Comparison of ENCODE assay signal across 11 cellular contexts in the genomic region with DNA sequence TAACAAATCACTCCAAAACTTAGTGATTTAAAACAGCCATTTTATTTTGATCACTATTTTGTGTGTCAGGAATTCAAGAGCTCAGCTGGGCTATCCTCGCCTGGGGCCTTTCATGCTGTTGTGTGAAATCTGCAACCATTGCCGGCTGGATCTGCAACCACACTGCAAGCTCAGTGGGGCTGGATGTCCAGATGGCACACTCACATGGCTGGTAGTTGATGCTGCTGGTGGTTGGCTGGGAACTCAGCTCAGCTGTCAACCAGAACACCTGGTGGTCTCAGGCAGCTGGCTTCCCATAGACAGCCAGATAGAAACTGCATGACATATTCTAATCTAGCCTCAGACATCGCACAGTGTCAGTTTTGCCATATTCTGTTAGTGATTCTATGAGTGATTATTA. TPM values are rescaled to one million over a fixed set of nuclear protein-coding genes. Genes with fewer than 3 reads are reported as not detected.
DNase-seq lines count a peak whose midpoint lies in the region; ATAC-seq and TF ChIP-seq lines count a peak whose summit lies in the region.
"Had no signal": no experiment of that assay in that cellular context is flagged by ENCODE, and none has a peak within 500 bp of the region (broad histone marks: within the 10 kb centered on the region; RNA-seq: fewer than 3 reads in every experiment).

No MANE protein-coding gene starts in this region.

- H3K4me2 ChIP-seq in osteoblast (ENCODE audit: insufficient read depth, low read length) = no peak overlapping the region
- H3K4me2 ChIP-seq: A549 had no signal

- no peak overlapping the region for H3K4me3 Mint-ChIP-seq in activated CD8-positive, alpha-beta memory T cell treated with anti-CD3 and anti-CD28 coated beads, Interleukin-2, amount 10 ng/mL, durations not matched to agents 7 days and 5 days

- H3K4me1 ChIP-seq in osteoblast (ENCODE audit: insufficient read depth, low read length) = no peaks in the 10 kb centered on the region

- H3K27ac Mint-ChIP-seq in activated CD8-positive, alpha-beta memory T cell treated with anti-CD3 and anti-CD28 coated beads, Interleukin-2, amount 10 ng/mL, durations not matched to agents 7 days and 5 days = peak overlapping the region; percentile 2

- no peaks in the 10 kb centered on the region for H3K9me3 ChIP-seq in osteoblast (ENCODE audit: low read depth, low read length)
- H3K9me3 ChIP-seq: A549 had no signal

- CTCF ChIA-PET in activated CD8-positive, alpha-beta memory T cell treated with anti-CD3 and anti-CD28 coated beads, Interleukin-2, amount 10 ng/mL, durations not matched to agents 7 days and 5 days (lab: Charles Lee) = interaction anchor here (1.2 to 1.5 kb wide), 2 partner anchors 9 to 14 kb away, joined by 3 to 4 read pairs; no protein-coding TSS in a partner anchor

- H3K4me1 Mint-ChIP-seq in activated CD8-positive, alpha-beta memory T cell treated with anti-CD3 and anti-CD28 coated beads, Interleukin-2, amount 10 ng/mL, durations not matched to agents 7 days and 5 days = peaks cover 36% of the 10 kb centered on the region

- peaks cover 25% of the 10 kb centered on the region for H3K36me3 Mint-ChIP-seq in activated CD8-positive, alpha-beta memory T cell treated with anti-CD3 and anti-CD28 coated beads, Interleukin-2, amount 10 ng/mL, durations not matched to agents 7 days and 5 days

- H3K27ac ChIP-seq in osteoblast (ENCODE audit: low read depth, low read length) = no peak overlapping the region

- H3K9me3 Mint-ChIP-seq in activated CD8-positive, alpha-beta memory T cell treated with anti-CD3 and anti-CD28 coated beads, Interleukin-2, amount 10 ng/mL, durations not matched to agents 7 days and 5 days (ENCODE audit: low read depth) = no peaks in the 10 kb centered on the region

- no peaks in the 10 kb centered on the region for H3K27me3 ChIP-seq in osteoblast (ENCODE audit: insufficient read depth, low read length)

- no peak for DNase-seq in activated CD8-positive, alpha-beta memory T cell treated with anti-CD3 and anti-CD28 coated beads, Interleukin-2, amount 10 ng/mL, durations not matched to agents 7 days and 5 days
- no peak for DNase-seq in activated CD8-positive, alpha-beta memory T cell treated with anti-CD3 and anti-CD28 coated beads, Interleukin-2, amount 50 U/mL, for 48 hours
- DNase-seq in NCI-H446 treated with DMSO at 0.1 percent for 48 hours (lab: John Stamatoyannopoulos, UW) (peak; percentile 49), osteoblast (ENCODE audit: insufficient read length, low spot score, missing footprints) (no peak)
- DNase-seq in NK-92 treated with Interleukin-12 subunit alpha and Interleukin-12 subunit beta, amount 100 ng/mL, for 24 hours (lab: John Stamatoyannopoulos, UW) = no peak
- DNase-seq in activated CD4-positive, CD25-positive, alpha-beta regulatory T cell treated with anti-CD3 and anti-CD28 coated beads, Interleukin-2, amount 50 U/mL, for 72 hours = no peak
- DNase-seq in activated CD4-positive, CD25-positive, alpha-beta regulatory T cell (lab: John Stamatoyannopoulos, UW) = no peak
- DNase-seq: central memory CD4-positive, alpha-beta T cell; NCI-H1105 treated with DMSO at 0.1 percent for 48 hours had no signal

- peaks cover 20% of the 10 kb centered on the region for H3K36me3 ChIP-seq in osteoblast (ENCODE audit: insufficient read depth, low read length)

- H4K20me1 ChIP-seq in osteoblast (ENCODE audit: insufficient read depth, low read length) = no peaks in the 10 kb centered on the region

- no peak for TF ChIP-seq CTCF in osteoblast (IDR thresholded peaks at IDR 0.05; ENCODE audit: extremely low read depth, low read depth, low read length)

- no peak for ATAC-seq in activated CD8-positive, alpha-beta memory T cell treated with anti-CD3 and anti-CD28 coated beads, Interleukin-2, amount 10 ng/mL, durations not matched to agents 7 days and 5 days
- ATAC-seq in HG03045 (IDR thresholded peaks at IDR 0.05; ENCODE audit: unreplicated experiment) = peak; percentile 78
- ATAC-seq: A549 had no signal

- H3K79me2 ChIP-seq in osteoblast (ENCODE audit: insufficient read depth, low read length) = no peaks in the 10 kb centered on the region

- no peaks in the 10 kb centered on the region for H3K27me3 Mint-ChIP-seq in activated CD8-positive, alpha-beta memory T cell treated with anti-CD3 and anti-CD28 coated beads, Interleukin-2, amount 10 ng/mL, durations not matched to agents 7 days and 5 days

- no peak overlapping the region for H2AFZ ChIP-seq in osteoblast (ENCODE audit: low read length)

- no peak overlapping the region for H3K4me3 ChIP-seq in osteoblast (ENCODE audit: insufficient read depth, low read length)
- H3K4me3 ChIP-seq: A549 had no signal

RNA-seq across cellular contexts. Expression of gene AP1S3, which starts 30.6 kb away (rescaled TPM):
- total RNA-seq in activated CD8-positive, alpha-beta memory T cell treated with anti-CD3 and anti-CD28 coated beads, Interleukin-2, amount 10 ng/mL, durations not matched to agents 7 days and 5 days = 10 to 100 TPM; 12.9 to 13.5 TPM
- total RNA-seq in osteoblast = 2.2 and 2.7 TPM in 2 replicates
